Comparison of ENCODE assay signal across 14 cellular contexts in the genomic region with DNA sequence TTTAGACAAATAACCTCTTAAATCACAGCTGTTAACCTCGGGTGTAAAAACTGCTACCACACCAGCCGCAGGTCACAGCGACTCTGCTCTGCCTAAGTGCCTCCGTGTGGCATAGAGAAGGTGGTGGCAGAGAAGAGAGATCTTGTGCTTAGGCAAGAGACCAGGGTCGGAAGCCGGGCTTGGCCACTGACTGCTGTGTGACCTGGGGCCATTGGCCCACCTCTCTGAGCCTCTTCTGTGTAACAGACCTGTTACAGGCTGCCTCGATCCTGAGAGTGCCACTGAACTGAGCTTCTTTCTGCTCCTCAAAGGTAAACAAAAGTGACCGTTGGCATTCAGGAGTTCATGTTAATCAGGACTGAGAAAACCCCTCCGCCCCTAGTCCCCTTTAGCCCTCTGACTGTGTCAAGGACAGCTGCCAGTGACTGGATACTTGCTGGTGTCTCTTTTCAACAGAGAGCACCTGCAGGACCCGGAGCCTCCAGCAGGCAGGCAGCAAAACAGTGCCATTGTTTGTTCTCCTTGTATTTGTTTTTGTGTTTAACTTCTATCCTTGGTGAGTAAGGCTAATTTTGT. TPM values are rescaled to one million over a fixed set of nuclear protein-coding genes. Genes with fewer than 3 reads are reported as not detected.
DNase-seq lines count a peak whose midpoint lies in the region; ATAC-seq and TF ChIP-seq lines count a peak whose summit lies in the region.
"Had no signal": no experiment of that assay in that cellular context is flagged by ENCODE, and none has a peak within 500 bp of the region (broad histone marks: within the 10 kb centered on the region; RNA-seq: fewer than 3 reads in every experiment).

No MANE protein-coding gene starts in this region.

- BruUV-seq in A673 (replicated peaks; lab: Mats Ljungman, UMichigan), result no TSS peak

- H3K27me3 Mint-ChIP-seq in HFFc6 (ENCODE audit: insufficient read depth), result peaks cover 14% of the 10 kb centered on the region
- H3K27me3 Mint-ChIP-seq in effector memory CD8-positive, alpha-beta T cell, result no peaks in the 10 kb centered on the region
- H3K27me3 Mint-ChIP-seq in nephron progenitor cell (ENCODE audit: low read depth, poor library complexity), result no peaks in the 10 kb centered on the region
- no peaks in the 10 kb centered on the region for H3K27me3 Mint-ChIP-seq in T-helper 17 cell
- H3K27me3 Mint-ChIP-seq: activated naive CD8-positive, alpha-beta T cell had no signal

- no peak overlapping the region for H4K5ac ChIP-seq in mesendoderm (ENCODE audit: low read length)

- no peak overlapping the region for H3K4me3 ChIP-seq in A673 (ENCODE audit: low read depth, low read length, poor library complexity, severe bottlenecking)
- no peak overlapping the region for H3K4me3 ChIP-seq in left lung
- no peak overlapping the region for H3K4me3 ChIP-seq in tibial artery
- H3K4me3 ChIP-seq in mesendoderm (ENCODE audit: low read length), result no peak overlapping the region

- no peaks in the 10 kb centered on the region for H3K36me3 ChIP-seq in A673 (ENCODE audit: insufficient read depth, low read length, poor library complexity, severe bottlenecking)
- peaks cover 0 to under 1% of the 10 kb centered on the region in 2 donors for H3K36me3 ChIP-seq in left lung
- peaks cover 0 to 1% (median 0%) of the 10 kb centered on the region in 3 donors for H3K36me3 ChIP-seq in tibial artery
- no peaks in the 10 kb centered on the region for H3K36me3 ChIP-seq in mesendoderm (ENCODE audit: control insufficient read depth, insufficient read depth, low read length)
- H3K36me3 ChIP-seq: BE2C had no signal

- H3K9me3 ChIP-seq in A673 (ENCODE audit: low read depth, low read length, poor library complexity, severe bottlenecking), result no peaks in the 10 kb centered on the region
- H3K9me3 ChIP-seq in left lung, result no peaks in the 10 kb centered on the region
- no peaks in the 10 kb centered on the region for H3K9me3 ChIP-seq in tibial artery
- H3K9me3 ChIP-seq in T-helper 17 cell (ENCODE audit: control insufficient read depth, low read length, poor library complexity, severe bottlenecking), result no peaks in the 10 kb centered on the region
- H3K9me3 ChIP-seq: BE2C had no signal

- H2BK5ac ChIP-seq in mesendoderm (ENCODE audit: low read length), result no peak overlapping the region

- no peak overlapping the region for H3K4me2 ChIP-seq in mesendoderm (ENCODE audit: low read length)

- ATAC-seq in effector memory CD8-positive, alpha-beta T cell (replicated peaks), result peak; percentile 51
- ATAC-seq in left lung (no peak), T-helper 17 cell (no peak)

- no peak overlapping the region for H2AK5ac ChIP-seq in mesendoderm (ENCODE audit: low read length)

- no peak overlapping the region for H2BK120ac ChIP-seq in mesendoderm (ENCODE audit: low read depth, low read length)

- no peaks in the 10 kb centered on the region for H3K27me3 ChIP-seq in A673 (replicated peaks; ENCODE audit: insufficient read depth, low read depth, low read length, poor library complexity)
- no peaks in the 10 kb centered on the region for H3K27me3 ChIP-seq in left lung
- H3K27me3 ChIP-seq in tibial artery, result no peaks in the 10 kb centered on the region
- no peaks in the 10 kb centered on the region for H3K27me3 ChIP-seq in mesendoderm (ENCODE audit: insufficient read depth, low read length, poor library complexity)
- H3K27me3 ChIP-seq: BE2C had no signal

- H3K27ac ChIP-seq in A673 (ENCODE audit: low read depth, low read length, poor library complexity, severe bottlenecking) (peak overlapping the region; percentile 16), left lung (no peak overlapping the region), tibial artery (peak overlapping the region in 1 of 2 donors; percentile 82), mesendoderm (ENCODE audit: low read depth, low read length) (no peak overlapping the region)

- TF ChIP-seq CTCF in A673 (conservative IDR thresholded peaks at IDR 0.05; ENCODE audit: low read depth, low read length) (no peak), HFFc6 (IDR thresholded peaks at IDR 0.05) (peak; percentile 29; the same call in 1 of the 2 replicates), nephron progenitor cell (IDR thresholded peaks at IDR 0.05) (no peak), left lung (IDR thresholded peaks at IDR 0.05) (no peak), tibial artery (IDR thresholded peaks at IDR 0.05) (no peak)

- peak overlapping the region; percentile 68 for H3K27ac Mint-ChIP-seq in HFFc6
- H3K27ac Mint-ChIP-seq in effector memory CD8-positive, alpha-beta T cell, result peak overlapping the region in 1 of 2 donors; percentile 21
- peak overlapping the region; percentile 5 for H3K27ac Mint-ChIP-seq in nephron progenitor cell
- no peak overlapping the region for H3K27ac Mint-ChIP-seq in T-helper 17 cell
- H3K27ac Mint-ChIP-seq: activated naive CD8-positive, alpha-beta T cell; memory B cell; T-helper 2 cell treated with Interferon-gamma antibody and Interleukin-4, amounts not matched to agents 5 μg/mL and 100 μg/mL, for 36 hours had no signal

- POLR2A ChIA-PET in A673 (lab: Charles Lee; ENCODE audit: low non-redundant PET), result no interaction called here

- no peak overlapping the region for H3K23ac ChIP-seq in mesendoderm (ENCODE audit: low read length)

- H3K4me1 Mint-ChIP-seq in HFFc6 (ENCODE audit: low read depth) (peaks cover 92% of the 10 kb centered on the region), nephron progenitor cell (peaks cover 87% of the 10 kb centered on the region), T-helper 17 cell (peaks cover 61% of the 10 kb centered on the region)
- H3K4me1 Mint-ChIP-seq in effector memory CD8-positive, alpha-beta T cell (ENCODE audit: low read depth in 2 of 2), result peaks cover 13 to 47% of the 10 kb centered on the region in 2 donors

- peaks cover 31% of the 10 kb centered on the region for H3K4me1 ChIP-seq in A673 (ENCODE audit: insufficient read depth, low read length, poor library complexity, severe bottlenecking)
- H3K4me1 ChIP-seq in left lung, result peaks cover 28 to 77% of the 10 kb centered on the region in 2 donors
- peaks cover 8 to 81% (median 47%) of the 10 kb centered on the region in 4 donors for H3K4me1 ChIP-seq in tibial artery
- peaks cover 3% of the 10 kb centered on the region for H3K4me1 ChIP-seq in mesendoderm (ENCODE audit: control insufficient read depth, low read depth, low read length)

- no peak overlapping the region for H4K8ac ChIP-seq in mesendoderm (ENCODE audit: low read depth, low read length)

- H2BK15ac ChIP-seq in mesendoderm (replicated peaks; ENCODE audit: low read depth), result no peak overlapping the region

- H3K4me3 Mint-ChIP-seq in HFFc6, result no peak overlapping the region
- H3K4me3 Mint-ChIP-seq in effector memory CD8-positive, alpha-beta T cell, result no peak overlapping the region
- H3K4me3 Mint-ChIP-seq in nephron progenitor cell, result no peak overlapping the region
- H3K4me3 Mint-ChIP-seq in T-helper 17 cell, result no peak overlapping the region
- H3K4me3 Mint-ChIP-seq: activated naive CD8-positive, alpha-beta T cell; memory B cell; T-helper 2 cell treated with Interferon-gamma antibody and Interleukin-4, amounts not matched to agents 5 μg/mL and 100 μg/mL, for 36 hours had no signal

- no peak for DNase-seq in A673 (ENCODE audit: low spot score)
- DNase-seq in HFFc6, result no peak
- no peak for DNase-seq in effector memory CD8-positive, alpha-beta T cell
- DNase-seq in nephron progenitor cell, result no peak
- no peak for DNase-seq in left lung
- DNase-seq in tibial artery, result no peak
- no peak for DNase-seq in T-helper 17 cell
- no peak for DNase-seq in mesendoderm
- DNase-seq: activated CD8-positive, alpha-beta memory T cell treated with anti-CD3 and anti-CD28 coated beads for 24 hours; BE2C; NCI-H187 had no signal

- H3K79me2 ChIP-seq in mesendoderm (ENCODE audit: control insufficient read depth, insufficient read depth, low read length), result peaks cover 96% of the 10 kb centered on the region

- no peak overlapping the region for H3K56ac ChIP-seq in mesendoderm (ENCODE audit: low read length)

- CTCF ChIA-PET in A673 (lab: Charles Lee), result no interaction called here

- no CpG with 5 or more reads among the region's 10 CpGs for WGBS in mesendoderm (ENCODE audit: extremely low coverage, insufficient coverage, low lambda C conversion rate)

- no peak overlapping the region for H3K18ac ChIP-seq in mesendoderm (ENCODE audit: low read length)

- H3K36me3 Mint-ChIP-seq in HFFc6 (ENCODE audit: low read depth), result no peaks in the 10 kb centered on the region
- H3K36me3 Mint-ChIP-seq in effector memory CD8-positive, alpha-beta T cell (ENCODE audit: insufficient read depth), result peaks cover 9% of the 10 kb centered on the region
- no peaks in the 10 kb centered on the region for H3K36me3 Mint-ChIP-seq in nephron progenitor cell (ENCODE audit: low read depth)
- no peaks in the 10 kb centered on the region for H3K36me3 Mint-ChIP-seq in T-helper 17 cell (ENCODE audit: low read depth)
- H3K36me3 Mint-ChIP-seq: activated naive CD8-positive, alpha-beta T cell; memory B cell had no signal

- H3K4ac ChIP-seq in mesendoderm (ENCODE audit: low read depth, low read length), result no peak overlapping the region

- H3K9ac ChIP-seq in mesendoderm (ENCODE audit: low read length), result no peak overlapping the region

- H3K79me1 ChIP-seq in mesendoderm (ENCODE audit: low read length), result peaks cover 78% of the 10 kb centered on the region

- H3K9me3 Mint-ChIP-seq in HFFc6 (no peaks in the 10 kb centered on the region), nephron progenitor cell (no peaks in the 10 kb centered on the region)
- no peaks in the 10 kb centered on the region for H3K9me3 Mint-ChIP-seq in effector memory CD8-positive, alpha-beta T cell
- H3K9me3 Mint-ChIP-seq: memory B cell; T-helper 2 cell treated with Interferon-gamma antibody and Interleukin-4, amounts not matched to agents 5 μg/mL and 100 μg/mL, for 36 hours had no signal

- intact Hi-C loops in A673 (cut with micrococcal nuclease; ENCODE audit: unreplicated experiment) (no loop called here), left lung (cut with DNase I) (no loop called here), tibial artery (cut with DNase I; ENCODE audit: low total_unique reads) (no loop called here)

RNA-seq across cellular contexts. Expression of gene ZMIZ1, which starts 36.5 kb away (rescaled TPM):
- 35.8 and 42.1 TPM in 2 replicates for total RNA-seq in A673 (2021)
- 10 to 100 TPM; 38.6 to 60.3 (median 51.2) TPM for total RNA-seq in HFFc6 (2021; fragmentation: NEBNext Ultra II Directional; extraction: Animal tissue kit (Norgen Biotek cat#: 25700))
- total RNA-seq in left lung, result 10 to 100 TPM; 63.1 to 80.2 TPM
- 10 to 100 TPM; 30.0 to 34.0 TPM for total RNA-seq in T-helper 17 cell
- 23.7 TPM for polyA plus RNA-seq in mesendoderm (2013, experiment 1 of 2)
- 23.1 TPM for polyA plus RNA-seq in mesendoderm (2013, experiment 2 of 2)
